Comparison of ENCODE assay signal across 1 cellular context in the genomic region with DNA sequence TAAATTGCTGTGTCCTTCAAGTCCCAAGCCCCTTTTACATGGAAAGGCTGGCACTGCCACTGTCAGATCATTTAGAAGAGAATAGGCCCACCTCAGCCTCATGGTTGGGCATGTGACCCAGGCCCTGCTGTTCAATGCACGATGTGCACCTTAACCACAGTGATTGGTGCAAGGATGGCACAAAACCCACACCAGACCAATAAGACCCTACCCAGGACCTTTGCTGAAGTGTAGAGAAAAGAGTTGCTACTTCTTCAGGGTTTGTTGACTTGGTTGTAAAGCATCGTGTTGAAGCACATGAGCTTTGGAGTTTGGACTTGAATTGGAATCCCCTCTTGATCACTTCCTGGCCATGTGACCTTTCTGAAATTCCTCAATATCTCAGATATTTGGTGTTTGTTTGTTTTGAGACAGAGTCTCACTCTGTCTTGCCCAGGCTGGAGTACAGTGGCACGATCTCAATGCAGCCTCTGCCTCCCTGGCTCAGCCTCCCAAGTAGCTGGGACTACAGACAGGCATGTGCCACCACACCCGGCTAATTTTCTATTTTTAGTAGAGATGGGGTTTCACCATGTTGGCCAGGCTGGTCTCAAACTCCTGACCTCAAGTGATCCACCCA.
TF ChIP-seq lines count a peak whose summit lies in the region.

No MANE protein-coding gene starts in this region.

TF ChIP-seq in HepG2, 621 proteins besides CTCF, POLR2A, EP300 and RAD21 (continued from another document and continues in another):
- TF ChIP-seq IRF9 (CRISPR knock-in tag; IDR thresholded peaks at IDR 0.05; ENCODE audit: borderline replicate concordance) (0 out of 2 replicates have a peak, but pooled peaks have one; percentile 7), ZNF710 (CRISPR knock-in tag; IDR thresholded peaks at IDR 0.05; ENCODE audit: borderline replicate concordance) (0 out of 2 replicates have a peak, but pooled peaks have one; percentile 70), ZNF883 (CRISPR knock-in tag; IDR thresholded peaks at IDR 0.05; ENCODE audit: not compliant biosample characterization) (peak; percentile 46), ARID3A (IDR thresholded peaks at IDR 0.05; ENCODE audit: low read depth, low read length) (peak; percentile 52), ZNF20 (CRISPR knock-in tag; IDR thresholded peaks at IDR 0.05) (no peak), SPEN (CRISPR knock-in tag; IDR thresholded peaks at IDR 0.05; ENCODE audit: low read depth) (peak; percentile 64; the same call in 1 of the 2 replicates), ZNF501 (CRISPR knock-in tag; IDR thresholded peaks at IDR 0.05) (peak; percentile 79), FOXM1 (CRISPR knock-in tag; IDR thresholded peaks at IDR 0.05) (no peak), FOSL2 (CRISPR knock-in tag; IDR thresholded peaks at IDR 0.05) (peak; percentile 32), SKI (IDR thresholded peaks at IDR 0.05; ENCODE audit: partially characterized antibody) (peak; percentile 40), NCOA2 (CRISPR knock-in tag; IDR thresholded peaks at IDR 0.05) (peak; percentile 45; the same call in 1 of the 2 replicates), EEA1 (CRISPR knock-in tag; IDR thresholded peaks at IDR 0.05; ENCODE audit: borderline replicate concordance) (peak; percentile 32; the same call in 1 of the 2 replicates), JARID2 (CRISPR knock-in tag; IDR thresholded peaks at IDR 0.05; ENCODE audit: insufficient replicate concordance) (no peak), ELF3 (CRISPR knock-in tag; IDR thresholded peaks at IDR 0.05) (peak; percentile 68), ZNF816 (CRISPR knock-in tag; IDR thresholded peaks at IDR 0.05; ENCODE audit: borderline replicate concordance) (peak; percentile 46; the same call in 1 of the 2 replicates), ZNF292 (CRISPR knock-in tag; IDR thresholded peaks at IDR 0.05; ENCODE audit: borderline replicate concordance, low read depth) (0 out of 2 replicates have a peak, but pooled peaks have one; percentile 19), CEBPG (CRISPR knock-in tag; IDR thresholded peaks at IDR 0.05) (0 out of 2 replicates have a peak, but pooled peaks have one; percentile 3), FOXA1 (IDR thresholded peaks at IDR 0.05) (no peak), FOXA1 (CRISPR knock-in tag; IDR thresholded peaks at IDR 0.05) (peak; percentile 29), ZNF770 (CRISPR knock-in tag; IDR thresholded peaks at IDR 0.05) (peak; percentile 91), BCL6 (CRISPR knock-in tag; IDR thresholded peaks at IDR 0.05) (peak; percentile 68; the same call in 1 of the 2 replicates), FOXK2 (IDR thresholded peaks at IDR 0.05) (no peak), TBX2 (CRISPR knock-in tag; IDR thresholded peaks at IDR 0.05; ENCODE audit: borderline replicate concordance) (peak; percentile 11; the same call in 1 of the 2 replicates), TGIF2 (CRISPR knock-in tag; IDR thresholded peaks at IDR 0.05) (no peak), ZNF225 (CRISPR knock-in tag; IDR thresholded peaks at IDR 0.05) (no peak)
- TF ChIP-seq, protein P1, sequence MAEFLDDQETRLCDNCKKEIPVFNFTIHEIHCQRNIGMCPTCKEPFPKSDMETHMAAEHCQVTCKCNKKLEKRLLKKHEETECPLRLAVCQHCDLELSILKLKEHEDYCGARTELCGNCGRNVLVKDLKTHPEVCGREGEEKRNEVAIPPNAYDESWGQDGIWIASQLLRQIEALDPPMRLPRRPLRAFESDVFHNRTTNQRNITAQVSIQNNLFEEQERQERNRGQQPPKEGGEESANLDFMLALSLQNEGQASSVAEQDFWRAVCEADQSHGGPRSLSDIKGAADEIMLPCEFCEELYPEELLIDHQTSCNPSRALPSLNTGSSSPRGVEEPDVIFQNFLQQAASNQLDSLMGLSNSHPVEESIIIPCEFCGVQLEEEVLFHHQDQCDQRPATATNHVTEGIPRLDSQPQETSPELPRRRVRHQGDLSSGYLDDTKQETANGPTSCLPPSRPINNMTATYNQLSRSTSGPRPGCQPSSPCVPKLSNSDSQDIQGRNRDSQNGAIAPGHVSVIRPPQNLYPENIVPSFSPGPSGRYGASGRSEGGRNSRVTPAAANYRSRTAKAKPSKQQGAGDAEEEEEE (CRISPR knock-in tag; IDR thresholded peaks at IDR 0.05; ENCODE audit: borderline replicate concordance): no peak
- TF ChIP-seq, protein P2, sequence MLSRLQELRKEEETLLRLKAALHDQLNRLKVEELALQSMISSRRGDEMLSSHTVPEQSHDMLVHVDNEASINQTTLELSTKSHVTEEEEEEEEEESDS (CRISPR knock-in tag; IDR thresholded peaks at IDR 0.05; ENCODE audit: borderline replicate concordance): 0 out of 2 replicates have a peak, but pooled peaks have one; percentile 44
- TF ChIP-seq, protein P3, sequence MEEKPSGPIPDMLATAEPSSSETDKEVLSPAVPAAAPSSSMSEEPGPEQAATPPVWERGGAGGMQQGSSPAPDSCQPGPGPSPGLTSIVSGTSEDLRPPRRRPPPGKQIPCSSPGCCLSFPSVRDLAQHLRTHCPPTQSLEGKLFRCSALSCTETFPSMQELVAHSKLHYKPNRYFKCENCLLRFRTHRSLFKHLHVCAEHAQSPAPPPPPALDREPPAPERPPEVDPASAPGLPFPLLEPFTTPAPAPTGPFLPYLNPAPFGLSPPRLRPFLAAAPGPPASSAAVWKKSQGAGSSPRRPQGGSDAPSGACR (CRISPR knock-in tag; IDR thresholded peaks at IDR 0.05): no peak
- TF ChIP-seq, protein P4, sequence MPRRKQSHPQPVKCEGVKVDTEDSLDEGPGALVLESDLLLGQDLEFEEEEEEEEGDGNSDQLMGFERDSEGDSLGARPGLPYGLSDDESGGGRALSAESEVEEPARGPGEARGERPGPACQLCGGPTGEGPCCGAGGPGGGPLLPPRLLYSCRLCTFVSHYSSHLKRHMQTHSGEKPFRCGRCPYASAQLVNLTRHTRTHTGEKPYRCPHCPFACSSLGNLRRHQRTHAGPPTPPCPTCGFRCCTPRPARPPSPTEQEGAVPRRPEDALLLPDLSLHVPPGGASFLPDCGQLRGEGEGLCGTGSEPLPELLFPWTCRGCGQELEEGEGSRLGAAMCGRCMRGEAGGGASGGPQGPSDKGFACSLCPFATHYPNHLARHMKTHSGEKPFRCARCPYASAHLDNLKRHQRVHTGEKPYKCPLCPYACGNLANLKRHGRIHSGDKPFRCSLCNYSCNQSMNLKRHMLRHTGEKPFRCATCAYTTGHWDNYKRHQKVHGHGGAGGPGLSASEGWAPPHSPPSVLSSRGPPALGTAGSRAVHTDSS (CRISPR knock-in tag; conservative IDR thresholded peaks at IDR 0.05): no peak
- TF ChIP-seq, protein P5, sequence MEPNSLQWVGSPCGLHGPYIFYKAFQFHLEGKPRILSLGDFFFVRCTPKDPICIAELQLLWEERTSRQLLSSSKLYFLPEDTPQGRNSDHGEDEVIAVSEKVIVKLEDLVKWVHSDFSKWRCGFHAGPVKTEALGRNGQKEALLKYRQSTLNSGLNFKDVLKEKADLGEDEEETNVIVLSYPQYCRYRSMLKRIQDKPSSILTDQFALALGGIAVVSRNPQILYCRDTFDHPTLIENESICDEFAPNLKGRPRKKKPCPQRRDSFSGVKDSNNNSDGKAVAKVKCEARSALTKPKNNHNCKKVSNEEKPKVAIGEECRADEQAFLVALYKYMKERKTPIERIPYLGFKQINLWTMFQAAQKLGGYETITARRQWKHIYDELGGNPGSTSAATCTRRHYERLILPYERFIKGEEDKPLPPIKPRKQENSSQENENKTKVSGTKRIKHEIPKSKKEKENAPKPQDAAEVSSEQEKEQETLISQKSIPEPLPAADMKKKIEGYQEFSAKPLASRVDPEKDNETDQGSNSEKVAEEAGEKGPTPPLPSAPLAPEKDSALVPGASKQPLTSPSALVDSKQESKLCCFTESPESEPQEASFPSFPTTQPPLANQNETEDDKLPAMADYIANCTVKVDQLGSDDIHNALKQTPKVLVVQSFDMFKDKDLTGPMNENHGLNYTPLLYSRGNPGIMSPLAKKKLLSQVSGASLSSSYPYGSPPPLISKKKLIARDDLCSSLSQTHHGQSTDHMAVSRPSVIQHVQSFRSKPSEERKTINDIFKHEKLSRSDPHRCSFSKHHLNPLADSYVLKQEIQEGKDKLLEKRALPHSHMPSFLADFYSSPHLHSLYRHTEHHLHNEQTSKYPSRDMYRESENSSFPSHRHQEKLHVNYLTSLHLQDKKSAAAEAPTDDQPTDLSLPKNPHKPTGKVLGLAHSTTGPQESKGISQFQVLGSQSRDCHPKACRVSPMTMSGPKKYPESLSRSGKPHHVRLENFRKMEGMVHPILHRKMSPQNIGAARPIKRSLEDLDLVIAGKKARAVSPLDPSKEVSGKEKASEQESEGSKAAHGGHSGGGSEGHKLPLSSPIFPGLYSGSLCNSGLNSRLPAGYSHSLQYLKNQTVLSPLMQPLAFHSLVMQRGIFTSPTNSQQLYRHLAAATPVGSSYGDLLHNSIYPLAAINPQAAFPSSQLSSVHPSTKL (CRISPR knock-in tag; IDR thresholded peaks at IDR 0.05): peak; percentile 82
- TF ChIP-seq, protein P6, sequence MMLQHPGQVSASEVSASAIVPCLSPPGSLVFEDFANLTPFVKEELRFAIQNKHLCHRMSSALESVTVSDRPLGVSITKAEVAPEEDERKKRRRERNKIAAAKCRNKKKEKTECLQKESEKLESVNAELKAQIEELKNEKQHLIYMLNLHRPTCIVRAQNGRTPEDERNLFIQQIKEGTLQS (CRISPR knock-in tag; IDR thresholded peaks at IDR 0.05): no peak
- TF ChIP-seq, protein P7, sequence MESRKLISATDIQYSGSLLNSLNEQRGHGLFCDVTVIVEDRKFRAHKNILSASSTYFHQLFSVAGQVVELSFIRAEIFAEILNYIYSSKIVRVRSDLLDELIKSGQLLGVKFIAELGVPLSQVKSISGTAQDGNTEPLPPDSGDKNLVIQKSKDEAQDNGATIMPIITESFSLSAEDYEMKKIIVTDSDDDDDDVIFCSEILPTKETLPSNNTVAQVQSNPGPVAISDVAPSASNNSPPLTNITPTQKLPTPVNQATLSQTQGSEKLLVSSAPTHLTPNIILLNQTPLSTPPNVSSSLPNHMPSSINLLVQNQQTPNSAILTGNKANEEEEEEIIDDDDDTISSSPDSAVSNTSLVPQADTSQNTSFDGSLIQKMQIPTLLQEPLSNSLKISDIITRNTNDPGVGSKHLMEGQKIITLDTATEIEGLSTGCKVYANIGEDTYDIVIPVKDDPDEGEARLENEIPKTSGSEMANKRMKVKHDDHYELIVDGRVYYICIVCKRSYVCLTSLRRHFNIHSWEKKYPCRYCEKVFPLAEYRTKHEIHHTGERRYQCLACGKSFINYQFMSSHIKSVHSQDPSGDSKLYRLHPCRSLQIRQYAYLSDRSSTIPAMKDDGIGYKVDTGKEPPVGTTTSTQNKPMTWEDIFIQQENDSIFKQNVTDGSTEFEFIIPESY (CRISPR knock-in tag; IDR thresholded peaks at IDR 0.05): 0 out of 2 replicates have a peak, but pooled peaks have one; percentile 8
- TF ChIP-seq, protein P8, sequence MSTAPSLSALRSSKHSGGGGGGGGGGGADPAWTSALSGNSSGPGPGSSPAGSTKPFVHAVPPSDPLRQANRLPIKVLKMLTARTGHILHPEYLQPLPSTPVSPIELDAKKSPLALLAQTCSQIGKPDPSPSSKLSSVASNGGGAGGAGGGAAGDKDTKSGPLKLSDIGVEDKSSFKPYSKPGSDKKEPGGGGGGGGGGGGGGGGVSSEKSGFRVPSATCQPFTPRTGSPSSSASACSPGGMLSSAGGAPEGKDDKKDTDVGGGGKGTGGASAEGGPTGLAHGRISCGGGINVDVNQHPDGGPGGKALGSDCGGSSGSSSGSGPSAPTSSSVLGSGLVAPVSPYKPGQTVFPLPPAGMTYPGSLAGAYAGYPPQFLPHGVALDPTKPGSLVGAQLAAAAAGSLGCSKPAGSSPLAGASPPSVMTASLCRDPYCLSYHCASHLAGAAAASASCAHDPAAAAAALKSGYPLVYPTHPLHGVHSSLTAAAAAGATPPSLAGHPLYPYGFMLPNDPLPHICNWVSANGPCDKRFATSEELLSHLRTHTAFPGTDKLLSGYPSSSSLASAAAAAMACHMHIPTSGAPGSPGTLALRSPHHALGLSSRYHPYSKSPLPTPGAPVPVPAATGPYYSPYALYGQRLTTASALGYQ (CRISPR knock-in tag; IDR thresholded peaks at IDR 0.05): no peak
